In the genomic region with DNA sequence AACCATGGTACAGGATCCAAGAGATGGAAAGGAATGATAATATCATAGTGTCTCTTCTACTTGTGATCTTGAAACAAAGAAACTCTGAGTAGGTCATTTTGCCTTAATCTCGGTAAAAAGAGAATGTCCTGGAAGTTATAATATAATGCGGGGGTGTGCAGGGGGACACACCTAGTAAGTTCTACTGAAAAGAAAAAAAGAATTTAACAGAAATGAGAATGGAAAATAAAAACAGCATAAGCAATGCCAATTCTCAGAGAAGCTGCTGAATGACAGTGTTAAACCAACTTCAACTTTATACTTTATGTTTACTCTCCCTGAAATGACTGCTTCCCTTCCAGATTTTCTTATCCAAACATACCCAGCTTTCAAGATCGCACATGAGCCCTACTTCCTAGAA, we compare ENCODE assay signal across 2 cellular contexts.
TF ChIP-seq lines count a peak whose summit lies in the region.

No MANE protein-coding gene starts in this region.

TF ChIP-seq in K562, 482 proteins besides CTCF, POLR2A, EP300 and RAD21:
- TF ChIP-seq FOXM1 (IDR thresholded peaks at IDR 0.05; ENCODE audit: low read depth) = no peak
- no peak for TF ChIP-seq FOXM1 (CRISPR knock-in tag; IDR thresholded peaks at IDR 0.05; ENCODE audit: low read depth)
- no peak for TF ChIP-seq KDM4B (IDR thresholded peaks at IDR 0.05; ENCODE audit: borderline replicate concordance in 2 of 2, low read depth in 1 of 2)
- TF ChIP-seq ELF4 (CRISPR knock-in tag; IDR thresholded peaks at IDR 0.05) = no peak
- peak; percentile 63 for TF ChIP-seq EGR1 (conservative IDR thresholded peaks at IDR 0.05)
- peak; percentile 47 for TF ChIP-seq SMARCB1 (IDR thresholded peaks at IDR 0.05; ENCODE audit: insufficient read length, low read depth)
- no peak for TF ChIP-seq NFYB (IDR thresholded peaks at IDR 0.05; ENCODE audit: extremely low read depth, insufficient read length)
- TF ChIP-seq MEF2A (IDR thresholded peaks at IDR 0.05; ENCODE audit: control insufficient read depth, low read depth, low read length) = no peak
- no peak for TF ChIP-seq ZNF143 (CRISPR knock-in tag; IDR thresholded peaks at IDR 0.05)
- no peak for TF ChIP-seq XRCC5 (IDR thresholded peaks at IDR 0.05; ENCODE audit: low read depth, low read length)
- no peak for TF ChIP-seq NFXL1 (CRISPR knock-in tag; IDR thresholded peaks at IDR 0.05)
- TF ChIP-seq ZNF551 (CRISPR knock-in tag; IDR thresholded peaks at IDR 0.05) = no peak
- no peak for TF ChIP-seq MAFF (IDR thresholded peaks at IDR 0.05; ENCODE audit: low read length)
- no peak for TF ChIP-seq RBM17 (IDR thresholded peaks at IDR 0.05; ENCODE audit: borderline replicate concordance, low read depth, low read length)
- TF ChIP-seq SP2 (IDR thresholded peaks at IDR 0.05; ENCODE audit: extremely low read depth, low read depth, low read length, poor library complexity, severe bottlenecking) = no peak
- TF ChIP-seq, protein P1, sequence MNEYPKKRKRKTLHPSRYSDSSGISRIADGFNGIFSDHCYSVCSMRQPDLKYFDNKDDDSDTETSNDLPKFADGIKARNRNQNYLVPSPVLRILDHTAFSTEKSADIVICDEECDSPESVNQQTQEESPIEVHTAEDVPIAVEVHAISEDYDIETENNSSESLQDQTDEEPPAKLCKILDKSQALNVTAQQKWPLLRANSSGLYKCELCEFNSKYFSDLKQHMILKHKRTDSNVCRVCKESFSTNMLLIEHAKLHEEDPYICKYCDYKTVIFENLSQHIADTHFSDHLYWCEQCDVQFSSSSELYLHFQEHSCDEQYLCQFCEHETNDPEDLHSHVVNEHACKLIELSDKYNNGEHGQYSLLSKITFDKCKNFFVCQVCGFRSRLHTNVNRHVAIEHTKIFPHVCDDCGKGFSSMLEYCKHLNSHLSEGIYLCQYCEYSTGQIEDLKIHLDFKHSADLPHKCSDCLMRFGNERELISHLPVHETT (CRISPR knock-in tag; conservative IDR thresholded peaks at IDR 0.05 in 1 of 2, IDR thresholded peaks at IDR 0.05 in 1 of 2) = no peak
- TF ChIP-seq, protein P2, sequence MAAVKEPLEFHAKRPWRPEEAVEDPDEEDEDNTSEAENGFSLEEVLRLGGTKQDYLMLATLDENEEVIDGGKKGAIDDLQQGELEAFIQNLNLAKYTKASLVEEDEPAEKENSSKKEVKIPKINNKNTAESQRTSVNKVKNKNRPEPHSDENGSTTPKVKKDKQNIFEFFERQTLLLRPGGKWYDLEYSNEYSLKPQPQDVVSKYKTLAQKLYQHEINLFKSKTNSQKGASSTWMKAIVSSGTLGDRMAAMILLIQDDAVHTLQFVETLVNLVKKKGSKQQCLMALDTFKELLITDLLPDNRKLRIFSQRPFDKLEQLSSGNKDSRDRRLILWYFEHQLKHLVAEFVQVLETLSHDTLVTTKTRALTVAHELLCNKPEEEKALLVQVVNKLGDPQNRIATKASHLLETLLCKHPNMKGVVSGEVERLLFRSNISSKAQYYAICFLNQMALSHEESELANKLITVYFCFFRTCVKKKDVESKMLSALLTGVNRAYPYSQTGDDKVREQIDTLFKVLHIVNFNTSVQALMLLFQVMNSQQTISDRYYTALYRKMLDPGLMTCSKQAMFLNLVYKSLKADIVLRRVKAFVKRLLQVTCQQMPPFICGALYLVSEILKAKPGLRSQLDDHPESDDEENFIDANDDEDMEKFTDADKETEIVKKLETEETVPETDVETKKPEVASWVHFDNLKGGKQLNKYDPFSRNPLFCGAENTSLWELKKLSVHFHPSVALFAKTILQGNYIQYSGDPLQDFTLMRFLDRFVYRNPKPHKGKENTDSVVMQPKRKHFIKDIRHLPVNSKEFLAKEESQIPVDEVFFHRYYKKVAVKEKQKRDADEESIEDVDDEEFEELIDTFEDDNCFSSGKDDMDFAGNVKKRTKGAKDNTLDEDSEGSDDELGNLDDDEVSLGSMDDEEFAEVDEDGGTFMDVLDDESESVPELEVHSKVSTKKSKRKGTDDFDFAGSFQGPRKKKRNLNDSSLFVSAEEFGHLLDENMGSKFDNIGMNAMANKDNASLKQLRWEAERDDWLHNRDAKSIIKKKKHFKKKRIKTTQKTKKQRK (IDR thresholded peaks at IDR 0.05; ENCODE audit: borderline replicate concordance, low read depth, low read length) = no peak
- TF ChIP-seq ZNF644 (tag; IDR thresholded peaks at IDR 0.05; ENCODE audit: low read depth) = peak; percentile 37; the same call in 1 of the 2 replicates
- TF ChIP-seq PTBP1 (IDR thresholded peaks at IDR 0.05; ENCODE audit: low read depth, low read length) = no peak
- no peak for TF ChIP-seq FOSL1 (tag; conservative IDR thresholded peaks at IDR 0.05)
- no peak for TF ChIP-seq ZEB2 (IDR thresholded peaks at IDR 0.05)
- TF ChIP-seq, protein P3, sequence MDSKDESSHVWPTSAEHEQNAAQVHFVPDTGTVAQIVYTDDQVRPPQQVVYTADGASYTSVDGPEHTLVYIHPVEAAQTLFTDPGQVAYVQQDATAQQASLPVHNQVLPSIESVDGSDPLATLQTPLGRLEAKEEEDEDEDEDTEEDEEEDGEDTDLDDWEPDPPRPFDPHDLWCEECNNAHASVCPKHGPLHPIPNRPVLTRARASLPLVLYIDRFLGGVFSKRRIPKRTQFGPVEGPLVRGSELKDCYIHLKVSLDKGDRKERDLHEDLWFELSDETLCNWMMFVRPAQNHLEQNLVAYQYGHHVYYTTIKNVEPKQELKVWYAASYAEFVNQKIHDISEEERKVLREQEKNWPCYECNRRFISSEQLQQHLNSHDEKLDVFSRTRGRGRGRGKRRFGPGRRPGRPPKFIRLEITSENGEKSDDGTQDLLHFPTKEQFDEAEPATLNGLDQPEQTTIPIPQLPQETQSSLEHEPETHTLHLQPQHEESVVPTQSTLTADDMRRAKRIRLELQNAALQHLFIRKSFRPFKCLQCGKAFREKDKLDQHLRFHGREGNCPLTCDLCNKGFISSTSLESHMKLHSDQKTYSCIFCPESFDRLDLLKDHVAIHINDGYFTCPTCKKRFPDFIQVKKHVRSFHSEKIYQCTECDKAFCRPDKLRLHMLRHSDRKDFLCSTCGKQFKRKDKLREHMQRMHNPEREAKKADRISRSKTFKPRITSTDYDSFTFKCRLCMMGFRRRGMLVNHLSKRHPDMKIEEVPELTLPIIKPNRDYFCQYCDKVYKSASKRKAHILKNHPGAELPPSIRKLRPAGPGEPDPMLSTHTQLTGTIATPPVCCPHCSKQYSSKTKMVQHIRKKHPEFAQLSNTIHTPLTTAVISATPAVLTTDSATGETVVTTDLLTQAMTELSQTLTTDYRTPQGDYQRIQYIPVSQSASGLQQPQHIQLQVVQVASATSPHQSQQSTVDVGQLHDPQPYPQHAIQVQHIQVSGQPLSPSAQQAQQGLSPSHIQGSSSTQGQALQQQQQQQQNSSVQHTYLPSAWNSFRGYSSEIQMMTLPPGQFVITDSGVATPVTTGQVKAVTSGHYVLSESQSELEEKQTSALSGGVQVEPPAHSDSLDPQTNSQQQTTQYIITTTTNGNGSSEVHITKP (IDR thresholded peaks at IDR 0.05; ENCODE audit: partially characterized antibody) = peak; percentile 88
- no peak for TF ChIP-seq NR3C1 (CRISPR knock-in tag; IDR thresholded peaks at IDR 0.05)
- TF ChIP-seq TEAD4 (IDR thresholded peaks at IDR 0.05; ENCODE audit: low read length) = no peak
- TF ChIP-seq TEAD4 (CRISPR knock-in tag; IDR thresholded peaks at IDR 0.05; ENCODE audit: borderline replicate concordance) = no peak
- TF ChIP-seq TARDBP (IDR thresholded peaks at IDR 0.05) = no peak

TF ChIP-seq in HEK293T, 16 proteins besides CTCF, POLR2A, EP300 and RAD21:
- no peak for TF ChIP-seq BHLHE40 (IDR thresholded peaks at IDR 0.05; ENCODE audit: borderline replicate concordance)
- TF ChIP-seq ARNT (IDR thresholded peaks at IDR 0.05) = no peak
- TF ChIP-seq SUZ12 (IDR thresholded peaks at IDR 0.05) = no peak
